In the genomic region with DNA sequence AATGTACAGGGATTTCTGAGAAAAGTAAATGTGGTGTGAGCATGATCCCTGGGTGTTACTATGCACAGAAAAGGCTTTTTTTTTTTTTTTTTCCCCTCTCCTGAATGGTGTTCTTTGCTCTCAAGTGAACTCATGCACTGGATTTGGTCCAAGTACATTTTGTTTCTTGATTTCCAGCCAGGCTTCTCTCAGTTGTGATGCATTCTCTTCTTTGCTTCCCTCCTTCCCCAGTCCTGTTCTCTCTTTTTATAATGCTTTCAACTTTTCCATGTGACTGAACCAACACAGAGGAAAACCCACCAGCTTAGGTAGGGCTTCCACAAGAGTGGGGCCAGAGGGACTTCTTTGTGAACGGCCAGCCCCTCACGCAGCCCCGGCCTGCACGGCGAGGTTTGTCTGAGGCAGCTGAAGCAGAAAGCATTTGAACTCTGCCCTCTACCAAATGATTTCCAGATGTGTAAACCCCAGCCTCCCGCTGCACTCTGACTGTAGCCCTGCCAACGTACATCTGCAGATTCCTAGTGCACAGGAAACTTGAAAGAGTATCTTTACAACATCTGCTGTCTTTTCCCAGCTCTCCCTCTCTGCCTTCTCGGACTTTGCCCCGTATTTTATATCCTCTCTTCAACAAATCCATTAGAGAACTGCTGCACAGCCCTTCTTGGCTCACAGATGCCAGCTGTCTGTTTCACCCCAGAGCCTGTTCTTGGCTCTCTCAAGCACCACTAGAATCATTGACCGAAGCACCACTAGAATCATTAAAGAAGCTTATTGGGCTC, we compare ENCODE assay signal across 10 cellular contexts.
DNase-seq lines count a peak whose midpoint lies in the region; ATAC-seq and TF ChIP-seq lines count a peak whose summit lies in the region.
"Had no signal": no experiment of that assay in that cellular context is flagged by ENCODE, and none has a peak within 500 bp of the region (broad histone marks: within the 10 kb centered on the region; RNA-seq: fewer than 3 reads in every experiment).

No MANE protein-coding gene starts in this region.

- no peaks in the 10 kb centered on the region for H3K36me3 Mint-ChIP-seq in activated CD4-positive, alpha-beta T cell treated with anti-CD3 and anti-CD28 coated beads, Interleukin-2, amount 10 ng/mL, durations not matched to agents 7 days and 5 days (ENCODE audit: low read depth)

- H3K9ac ChIP-seq in liver (ENCODE audit: low read depth in 1 of 2, low read length in 2 of 2) = peak overlapping the region in 1 of 2 donors; percentile 27
- H3K9ac ChIP-seq: BLaER1 had no signal

- H3K27ac ChIP-seq in liver (ENCODE audit: low read depth in 1 of 2, low read length in 2 of 2) (peak overlapping the region; percentile 74 to 75), thymus (ENCODE audit: low read depth) (peak overlapping the region; percentile 90)
- H3K27ac ChIP-seq: BLaER1, SJCRH30 had no signal

- H3K27me3 ChIP-seq in liver (ENCODE audit: control insufficient read depth in 4 of 4, insufficient read depth in 4 of 4, low read length in 3 of 4) (no peaks in the 10 kb centered on the region), thymus (ENCODE audit: control insufficient read depth, insufficient read depth) (no peaks in the 10 kb centered on the region)
- H3K27me3 ChIP-seq: BLaER1, SJCRH30 had no signal

- no peak overlapping the region for H3K27ac Mint-ChIP-seq in activated CD4-positive, alpha-beta T cell treated with anti-CD3 and anti-CD28 coated beads, Interleukin-2, amount 10 ng/mL, durations not matched to agents 7 days and 5 days

- H3K4me1 Mint-ChIP-seq in activated CD4-positive, alpha-beta T cell treated with anti-CD3 and anti-CD28 coated beads, Interleukin-2, amount 10 ng/mL, durations not matched to agents 7 days and 5 days = no peaks in the 10 kb centered on the region

- peaks cover 5% of the 10 kb centered on the region for H3K9me3 Mint-ChIP-seq in activated CD4-positive, alpha-beta T cell treated with anti-CD3 and anti-CD28 coated beads, Interleukin-2, amount 10 ng/mL, durations not matched to agents 7 days and 5 days

- peak; percentile 45 for DNase-seq in NCI-H345 (lab: John Stamatoyannopoulos, UW)
- no peak for DNase-seq in NCI-H345 treated with DMSO at 0.1 percent for 48 hours (lab: John Stamatoyannopoulos, UW; ENCODE audit: unreplicated experiment)
- peak; percentile 99 for DNase-seq in choroid plexus epithelial cell (ENCODE audit: low read depth)
- DNase-seq in NCI-H1930 (lab: John Stamatoyannopoulos, UW) = no peak
- DNase-seq in activated CD4-positive, alpha-beta T cell treated with anti-CD3 and anti-CD28 coated beads, Interleukin-2, amount 10 ng/mL, durations not matched to agents 7 days and 5 days = no peak

- WGBS in liver = 13% methylated on average over 10 of the region's 10 CpGs
- 92% methylated on average over 10 of the region's 10 CpGs for WGBS in thymus

- H3K9me3 ChIP-seq in liver (ENCODE audit: control insufficient read depth in 4 of 4, low read length in 3 of 4) (no peaks in the 10 kb centered on the region), thymus (ENCODE audit: control insufficient read depth) (no peaks in the 10 kb centered on the region)
- H3K9me3 ChIP-seq: BLaER1, SJCRH30 had no signal

- no peak for ATAC-seq in GM21529 (IDR thresholded peaks at IDR 0.05; ENCODE audit: unreplicated experiment)

- TF ChIP-seq CTCF in choroid plexus epithelial cell (conservative IDR thresholded peaks at IDR 0.05; ENCODE audit: low read depth, low read length) (no peak), liver (IDR thresholded peaks at IDR 0.05; ENCODE audit: low read depth, low read length, missing input control) (no peak)

- H3K4me3 Mint-ChIP-seq in activated CD4-positive, alpha-beta T cell treated with anti-CD3 and anti-CD28 coated beads, Interleukin-2, amount 10 ng/mL, durations not matched to agents 7 days and 5 days = no peak overlapping the region

- POLR2A ChIA-PET in activated CD4-positive, alpha-beta T cell treated with anti-CD3 and anti-CD28 coated beads, Interleukin-2, amount 10 ng/mL, durations not matched to agents 7 days and 5 days (lab: Charles Lee) = no interaction called here

- TF ChIP-seq RAD21 in liver (IDR thresholded peaks at IDR 0.05) = peak; percentile 36 to 42

- H3K36me3 ChIP-seq in liver (ENCODE audit: control insufficient read depth in 4 of 4, insufficient read depth in 3 of 4, low read depth in 1 of 4, low read length in 3 of 4) (no peaks in the 10 kb centered on the region), thymus (ENCODE audit: control insufficient read depth, insufficient read depth) (no peaks in the 10 kb centered on the region)
- H3K36me3 ChIP-seq: BLaER1, SJCRH30 had no signal

- H3K27me3 Mint-ChIP-seq in activated CD4-positive, alpha-beta T cell treated with anti-CD3 and anti-CD28 coated beads, Interleukin-2, amount 10 ng/mL, durations not matched to agents 7 days and 5 days = no peaks in the 10 kb centered on the region

- CTCF ChIA-PET in activated CD4-positive, alpha-beta T cell treated with anti-CD3 and anti-CD28 coated beads, Interleukin-2, amount 10 ng/mL, durations not matched to agents 7 days and 5 days (lab: Charles Lee) = interaction anchor here (1.3 kb wide), 1 partner anchor 11 kb away, joined by 3 read pairs; no protein-coding TSS in a partner anchor

- H3K4me3 ChIP-seq in choroid plexus epithelial cell (ENCODE audit: low read depth, low read length) = no peak overlapping the region
- H3K4me3 ChIP-seq in liver (ENCODE audit: low read depth in 1 of 3, low read length in 3 of 3) = peak overlapping the region in 2 of 3 donors; percentile 41
- H3K4me3 ChIP-seq in thymus (ENCODE audit: low read length) = no peak overlapping the region
- H3K4me3 ChIP-seq: BLaER1, SJCRH30 had no signal

- H3K4me1 ChIP-seq in liver (ENCODE audit: control insufficient read depth in 4 of 4, insufficient read depth in 4 of 4, low read length in 3 of 4) = peaks cover 16 to 28% (median 26%) of the 10 kb centered on the region in 4 donors
- no peaks in the 10 kb centered on the region for H3K4me1 ChIP-seq in thymus (ENCODE audit: control insufficient read depth, insufficient read depth, low read length)
- H3K4me1 ChIP-seq: BLaER1 had no signal

TF ChIP-seq in liver, 16 proteins besides CTCF, POLR2A, EP300 and RAD21 (continues in another document):
- TF ChIP-seq HNF4A (conservative IDR thresholded peaks at IDR 0.05) = peak; percentile 77 to 90
- TF ChIP-seq, protein P1, sequence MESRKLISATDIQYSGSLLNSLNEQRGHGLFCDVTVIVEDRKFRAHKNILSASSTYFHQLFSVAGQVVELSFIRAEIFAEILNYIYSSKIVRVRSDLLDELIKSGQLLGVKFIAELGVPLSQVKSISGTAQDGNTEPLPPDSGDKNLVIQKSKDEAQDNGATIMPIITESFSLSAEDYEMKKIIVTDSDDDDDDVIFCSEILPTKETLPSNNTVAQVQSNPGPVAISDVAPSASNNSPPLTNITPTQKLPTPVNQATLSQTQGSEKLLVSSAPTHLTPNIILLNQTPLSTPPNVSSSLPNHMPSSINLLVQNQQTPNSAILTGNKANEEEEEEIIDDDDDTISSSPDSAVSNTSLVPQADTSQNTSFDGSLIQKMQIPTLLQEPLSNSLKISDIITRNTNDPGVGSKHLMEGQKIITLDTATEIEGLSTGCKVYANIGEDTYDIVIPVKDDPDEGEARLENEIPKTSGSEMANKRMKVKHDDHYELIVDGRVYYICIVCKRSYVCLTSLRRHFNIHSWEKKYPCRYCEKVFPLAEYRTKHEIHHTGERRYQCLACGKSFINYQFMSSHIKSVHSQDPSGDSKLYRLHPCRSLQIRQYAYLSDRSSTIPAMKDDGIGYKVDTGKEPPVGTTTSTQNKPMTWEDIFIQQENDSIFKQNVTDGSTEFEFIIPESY (IDR thresholded peaks at IDR 0.05) = no peak
- peak in 1 of 2 donors; percentile 62 for TF ChIP-seq JUND (IDR thresholded peaks at IDR 0.05)
- TF ChIP-seq NR2F2 (IDR thresholded peaks at IDR 0.05) = peak; percentile 86
- TF ChIP-seq REST (IDR thresholded peaks at IDR 0.05) = no peak
- peak; percentile 29 for TF ChIP-seq MAX (IDR thresholded peaks at IDR 0.05)
- peak; percentile 76 for TF ChIP-seq HNF4G (IDR thresholded peaks at IDR 0.05)
- peak in 1 of 2 donors; percentile 12 for TF ChIP-seq EGR1 (IDR thresholded peaks at IDR 0.05; ENCODE audit: low read depth in 2 of 2)
- no peak for TF ChIP-seq FOXA1 (IDR thresholded peaks at IDR 0.05)
- no peak for TF ChIP-seq FOXA2 (IDR thresholded peaks at IDR 0.05)
- TF ChIP-seq RXRA (IDR thresholded peaks at IDR 0.05) = peak; percentile 82 to 93
- peak; percentile 52 for TF ChIP-seq YY1 (IDR thresholded peaks at IDR 0.05)
- TF ChIP-seq TAF1 (conservative IDR thresholded peaks at IDR 0.05) = no peak
- no peak for TF ChIP-seq GABPA (IDR thresholded peaks at IDR 0.05 in 1 of 2, conservative IDR thresholded peaks at IDR 0.05 in 1 of 2)

Comparison
In these comparisons a context has a peak if more than half of its experiments do, and no peak if none do; other contexts are left out.
1. DNase-seq: peak in NCI-H345 (single experiment) and choroid plexus epithelial cell (single experiment); none in NCI-H345 treated with DMSO at 0.1 percent for 48 hours (single experiment), NCI-H1930 (0 of 2) and activated CD4-positive, alpha-beta T cell treated with anti-CD3 and anti-CD28 coated beads, Interleukin-2, amount 10 ng/mL, durations not matched to agents 7 days and 5 days (single experiment).
2. H3K4me3 ChIP-seq: peak in liver (2 of 3); none in choroid plexus epithelial cell (single experiment) and thymus (single experiment).